1 cellular context compared by ENCODE assay signal in the genomic region with DNA sequence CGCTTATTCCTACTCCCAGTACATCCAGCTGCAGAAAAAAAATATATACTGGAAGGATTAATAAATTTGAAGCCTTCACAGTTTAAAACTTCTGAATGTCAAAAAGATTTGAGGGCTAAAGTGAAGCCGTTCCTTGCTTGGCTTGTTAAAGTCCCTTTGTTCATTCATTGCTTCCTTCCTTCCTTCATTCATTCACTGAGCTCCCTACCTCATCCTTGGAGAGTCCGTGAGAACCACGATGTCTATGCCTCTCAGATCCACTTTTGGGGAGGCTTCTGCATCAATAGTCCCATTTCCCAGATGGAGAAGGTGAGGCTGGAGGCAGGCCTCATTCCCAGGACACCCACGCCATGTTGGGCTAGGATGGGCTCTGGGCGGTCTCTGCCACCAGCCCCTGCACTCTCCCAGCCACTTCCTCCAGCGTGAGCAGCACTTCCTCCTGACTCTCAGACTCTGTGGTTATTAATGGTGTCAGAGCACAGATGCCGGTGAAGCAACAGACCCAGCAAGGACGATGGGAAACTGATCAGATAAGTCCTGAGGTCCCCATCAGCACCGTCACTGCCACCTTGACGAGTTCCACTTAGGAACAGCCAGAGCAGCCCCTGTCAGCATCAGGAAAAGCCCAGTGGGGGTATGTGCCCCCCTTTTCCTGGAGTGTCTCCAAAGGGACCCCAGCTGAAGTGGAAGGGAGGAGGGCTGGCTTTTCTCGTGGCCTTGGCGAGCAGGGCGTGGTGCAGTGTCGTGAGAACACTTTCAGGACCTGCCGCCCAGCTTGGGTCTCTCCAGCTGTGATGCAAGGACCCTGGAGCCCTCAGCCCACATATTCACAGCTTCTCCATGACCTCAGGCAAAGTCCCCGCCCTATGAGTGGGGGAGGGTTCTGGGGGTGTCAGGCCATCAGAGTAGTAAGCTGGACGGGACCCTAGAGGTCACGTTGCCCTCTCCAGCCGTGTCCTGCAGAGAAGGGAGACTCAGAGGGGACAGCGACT.
TF ChIP-seq lines count a peak whose summit lies in the region.

No MANE protein-coding gene starts in this region.

TF ChIP-seq in GM12878, 131 proteins besides CTCF, POLR2A, EP300 and RAD21 (continues in another document):
- TF ChIP-seq NFYA (IDR thresholded peaks at IDR 0.05; ENCODE audit: borderline replicate concordance, low read depth, low read length) (no peak), MYC (IDR thresholded peaks at IDR 0.05; ENCODE audit: insufficient read depth, insufficient read length, insufficient replicate concordance, low read length, severe bottlenecking) (no peak), BCL3 (IDR thresholded peaks at IDR 0.05; ENCODE audit: borderline replicate concordance, insufficient read depth, low read depth, low read length, poor library complexity, severe bottlenecking) (peak; percentile 20), ZNF622 (IDR thresholded peaks at IDR 0.05) (no peak), SIX5 (IDR thresholded peaks at IDR 0.05; ENCODE audit: low read depth, low read length, severe bottlenecking) (no peak), FOS (IDR thresholded peaks at IDR 0.05; ENCODE audit: borderline replicate concordance, extremely low read depth, insufficient read length) (no peak), ZNF217 (IDR thresholded peaks at IDR 0.05) (0 out of 2 replicates have a peak, but pooled peaks have one; percentile 28), ZNF687 (IDR thresholded peaks at IDR 0.05) (peak; percentile 79; the same call in 1 of the 2 replicates), HDAC2 (IDR thresholded peaks at IDR 0.05) (no peak), STAT1 (conservative IDR thresholded peaks at IDR 0.05) (no peak), NR2C1 (IDR thresholded peaks at IDR 0.05) (no peak), SMAD1 (IDR thresholded peaks at IDR 0.05; ENCODE audit: low read depth, partially characterized antibody) (no peak), KAT2A (conservative IDR thresholded peaks at IDR 0.05; ENCODE audit: control insufficient read depth, low read depth, low read length) (no peak), SRF (IDR thresholded peaks at IDR 0.05; ENCODE audit: low read depth in 2 of 2, low read length in 2 of 2) (0 out of 4 replicates have a peak, but pooled peaks of 1 of the 2 experiments have one; percentile 11), BACH1 (IDR thresholded peaks at IDR 0.05; ENCODE audit: borderline replicate concordance) (no peak), CEBPZ (IDR thresholded peaks at IDR 0.05; ENCODE audit: low read depth, low read length) (no peak), HSF1 (IDR thresholded peaks at IDR 0.05; ENCODE audit: low read depth, low read length) (no peak), MLLT1 (IDR thresholded peaks at IDR 0.05) (peak; percentile 57), USF1 (IDR thresholded peaks at IDR 0.05; ENCODE audit: borderline replicate concordance, extremely low read length, insufficient read depth, low read depth, low read length) (no peak), POLR2AphosphoS5 (IDR thresholded peaks at IDR 0.05; ENCODE audit: low read length) (peak; percentile 70), ESRRA (IDR thresholded peaks at IDR 0.05; ENCODE audit: low read length) (no peak), DPF2 (IDR thresholded peaks at IDR 0.05) (no peak), NBN (IDR thresholded peaks at IDR 0.05) (peak; percentile 40; the same call in 1 of the 2 replicates), TCF12 (IDR thresholded peaks at IDR 0.05; ENCODE audit: low read depth, low read length) (peak; percentile 37; the same call in 1 of the 2 replicates), YY1 (IDR thresholded peaks at IDR 0.05; ENCODE audit: low read depth, low read length) (peak; percentile 62; the same call in 1 of the 2 replicates), NR2F1 (conservative IDR thresholded peaks at IDR 0.05) (0 out of 2 replicates have a peak, but pooled peaks have one; percentile 33), SMARCA5 (IDR thresholded peaks at IDR 0.05) (0 out of 2 replicates have a peak, but pooled peaks have one; percentile 64), EED (IDR thresholded peaks at IDR 0.05; ENCODE audit: low read depth) (peak; percentile 85), LARP7 (IDR thresholded peaks at IDR 0.05) (no peak), POU2F2 (IDR thresholded peaks at IDR 0.05; ENCODE audit: borderline replicate concordance, low read depth, low read length) (no peak), IKZF1 (conservative IDR thresholded peaks at IDR 0.05) (peak; percentile 61; the same call in 1 of the 2 replicates), CEBPB (IDR thresholded peaks at IDR 0.05; ENCODE audit: borderline replicate concordance in 1 of 2, low read depth in 2 of 2, low read length in 2 of 2) (peak in 1 of 2 experiments; percentile 50; a peak in 2 of 4 replicates)
- TF ChIP-seq, protein P1, sequence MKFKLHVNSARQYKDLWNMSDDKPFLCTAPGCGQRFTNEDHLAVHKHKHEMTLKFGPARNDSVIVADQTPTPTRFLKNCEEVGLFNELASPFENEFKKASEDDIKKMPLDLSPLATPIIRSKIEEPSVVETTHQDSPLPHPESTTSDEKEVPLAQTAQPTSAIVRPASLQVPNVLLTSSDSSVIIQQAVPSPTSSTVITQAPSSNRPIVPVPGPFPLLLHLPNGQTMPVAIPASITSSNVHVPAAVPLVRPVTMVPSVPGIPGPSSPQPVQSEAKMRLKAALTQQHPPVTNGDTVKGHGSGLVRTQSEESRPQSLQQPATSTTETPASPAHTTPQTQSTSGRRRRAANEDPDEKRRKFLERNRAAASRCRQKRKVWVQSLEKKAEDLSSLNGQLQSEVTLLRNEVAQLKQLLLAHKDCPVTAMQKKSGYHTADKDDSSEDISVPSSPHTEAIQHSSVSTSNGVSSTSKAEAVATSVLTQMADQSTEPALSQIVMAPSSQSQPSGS (IDR thresholded peaks at IDR 0.05; ENCODE audit: low read length), result no peak
- TF ChIP-seq, protein P2, sequence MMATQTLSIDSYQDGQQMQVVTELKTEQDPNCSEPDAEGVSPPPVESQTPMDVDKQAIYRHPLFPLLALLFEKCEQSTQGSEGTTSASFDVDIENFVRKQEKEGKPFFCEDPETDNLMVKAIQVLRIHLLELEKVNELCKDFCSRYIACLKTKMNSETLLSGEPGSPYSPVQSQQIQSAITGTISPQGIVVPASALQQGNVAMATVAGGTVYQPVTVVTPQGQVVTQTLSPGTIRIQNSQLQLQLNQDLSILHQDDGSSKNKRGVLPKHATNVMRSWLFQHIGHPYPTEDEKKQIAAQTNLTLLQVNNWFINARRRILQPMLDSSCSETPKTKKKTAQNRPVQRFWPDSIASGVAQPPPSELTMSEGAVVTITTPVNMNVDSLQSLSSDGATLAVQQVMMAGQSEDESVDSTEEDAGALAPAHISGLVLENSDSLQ (IDR thresholded peaks at IDR 0.05), result no peak
